Comparison of ENCODE assay signal across 16 cellular contexts in genomic region chr1:198775606-198776005, GRCh38.
DNase-seq lines count a peak whose midpoint lies in the region; ATAC-seq and TF ChIP-seq lines count a peak whose summit lies in the region.
"Had no signal": no experiment of that assay in that cellular context is flagged by ENCODE, and none has a peak within 500 bp of the region (broad histone marks: within the 10 kb centered on the region; RNA-seq: fewer than 3 reads in every experiment).

No MANE protein-coding gene starts in this region.

- in situ Hi-C loops in SK-MEL-5 (cut with HindIII; ENCODE audit: low pct_unique_long_range_greater_than_20kb, low sequenced_read_pairs): no loop called here
- in situ Hi-C loops in gastrocnemius medialis (cut with MboI; ENCODE audit: low sequenced_read_pairs in 4 of 4): no loop called here

- DNase-seq in HEK293T (ENCODE audit: extremely low spot score) (peak; percentile 23), SK-MEL-5 (ENCODE audit: low read depth, low spot score) (peak; percentile 16), fibroblast of peridontal ligament (ENCODE audit: extremely low read depth) (peak; percentile 54), gastrocnemius medialis (no peak), NCI-H2196 treated with DMSO at 0.1 percent for 48 hours (lab: John Stamatoyannopoulos, UW; ENCODE audit: unreplicated experiment) (no peak), esophagus squamous epithelium (lab: John Stamatoyannopoulos, UW) (no peak), omental fat pad (ENCODE audit: low spot score) (no peak)
- DNase-seq in stimulated activated naive CD8-positive, alpha-beta T cell treated with anti-CD3 and anti-CD28 coated beads, Interleukin-15, amount 100 ng/mL, for 72 hours: no peak
- DNase-seq: activated CD8-positive, alpha-beta memory T cell treated with anti-CD3 and anti-CD28 coated beads, Interleukin-2, amount 50 U/mL, for 4 hours; CD4-positive, alpha-beta T cell; effector CD8-positive, alpha-beta T cell; naive B cell; NCI-H2081; Peyer's patch had no signal

- H3K9me3 Mint-ChIP-seq in stimulated activated naive CD8-positive, alpha-beta T cell treated with anti-CD3 and anti-CD28 coated beads, Interleukin-15, amount 100 ng/mL, for 72 hours: no peaks in the 10 kb centered on the region
- H3K9me3 Mint-ChIP-seq: CD4-positive, alpha-beta T cell; naive B cell had no signal

- H3K9me3 ChIP-seq in gastrocnemius medialis (no peaks in the 10 kb centered on the region), esophagus squamous epithelium (no peaks in the 10 kb centered on the region)
- H3K9me3 ChIP-seq: HAP-1, Peyer's patch had no signal

- H3K4me3 Mint-ChIP-seq in stimulated activated naive CD8-positive, alpha-beta T cell treated with anti-CD3 and anti-CD28 coated beads, Interleukin-15, amount 100 ng/mL, for 72 hours: no peak overlapping the region
- H3K4me3 Mint-ChIP-seq: activated naive CD8-positive, alpha-beta T cell; CD4-positive, alpha-beta T cell; naive B cell had no signal

- intact Hi-C loops in gastrocnemius medialis (cut with DNase I; ENCODE audit: low total_unique reads) (no loop called here), esophagus squamous epithelium (cut with DNase I) (no loop called here)

- H3K27ac ChIP-seq in gastrocnemius medialis (peak overlapping the region in 3 of 4 donors; percentile 55 to 62 (median 62)), esophagus squamous epithelium (peak overlapping the region in 2 of 4 donors; percentile 51 to 66)

- no peak for TF ChIP-seq CTCF in gastrocnemius medialis (IDR thresholded peaks at IDR 0.05 in 4 of 5, conservative IDR thresholded peaks at IDR 0.05 in 1 of 5)
- TF ChIP-seq CTCF in esophagus squamous epithelium (IDR thresholded peaks at IDR 0.05): no peak
- TF ChIP-seq CTCF in omental fat pad (IDR thresholded peaks at IDR 0.05): no peak

- H3K4me1 Mint-ChIP-seq in stimulated activated naive CD8-positive, alpha-beta T cell treated with anti-CD3 and anti-CD28 coated beads, Interleukin-15, amount 100 ng/mL, for 72 hours: peaks cover 10% of the 10 kb centered on the region

- ATAC-seq in gastrocnemius medialis (no peak), omental fat pad (ENCODE audit: low FRiP score) (no peak)
- ATAC-seq in stimulated activated naive CD8-positive, alpha-beta T cell treated with anti-CD3 and anti-CD28 coated beads, Interleukin-15, amount 100 ng/mL, for 72 hours: no peak

- TF ChIP-seq POLR2A in gastrocnemius medialis (IDR thresholded peaks at IDR 0.05): no peak
- no peak for TF ChIP-seq POLR2A in esophagus squamous epithelium (IDR thresholded peaks at IDR 0.05)

- POLR2A ChIA-PET in HEK293T (lab: Yijun Ruan, JAX): interaction anchor here (1.0 kb wide), 1 partner anchor 161 kb away, joined by 4 read pairs; no protein-coding TSS in a partner anchor

- H3K27ac Mint-ChIP-seq in stimulated activated naive CD8-positive, alpha-beta T cell treated with anti-CD3 and anti-CD28 coated beads, Interleukin-15, amount 100 ng/mL, for 72 hours: no peak overlapping the region
- H3K27ac Mint-ChIP-seq: activated naive CD8-positive, alpha-beta T cell; CD4-positive, alpha-beta T cell had no signal

- no peaks in the 10 kb centered on the region for H3K27me3 ChIP-seq in gastrocnemius medialis
- H3K27me3 ChIP-seq in esophagus squamous epithelium: no peaks in the 10 kb centered on the region
- H3K27me3 ChIP-seq: Peyer's patch had no signal

- CTCF ChIA-PET in HEK293T (lab: Yijun Ruan, JAX): no interaction called here

- H3K4me3 ChIP-seq in gastrocnemius medialis (no peak overlapping the region), esophagus squamous epithelium (no peak overlapping the region)
- H3K4me3 ChIP-seq: HAP-1, Peyer's patch had no signal

- H3K36me3 ChIP-seq in gastrocnemius medialis (no peaks in the 10 kb centered on the region), esophagus squamous epithelium (no peaks in the 10 kb centered on the region)
- H3K36me3 ChIP-seq: HAP-1, Peyer's patch had no signal

- peaks cover 5 to 12% of the 10 kb centered on the region in 2 donors for H3K4me1 ChIP-seq in gastrocnemius medialis
- no peaks in the 10 kb centered on the region for H3K4me1 ChIP-seq in esophagus squamous epithelium
- H3K4me1 ChIP-seq: HAP-1, Peyer's patch had no signal

- peaks cover 15% of the 10 kb centered on the region for H3K27me3 Mint-ChIP-seq in stimulated activated naive CD8-positive, alpha-beta T cell treated with anti-CD3 and anti-CD28 coated beads, Interleukin-15, amount 100 ng/mL, for 72 hours
- H3K27me3 Mint-ChIP-seq: activated naive CD8-positive, alpha-beta T cell; CD4-positive, alpha-beta T cell; naive B cell had no signal

- 75 to 76% methylated on average over 6 of the region's 6 CpGs for WGBS in esophagus squamous epithelium, 2 donors

TF ChIP-seq in HEK293T, 16 proteins besides CTCF, POLR2A, EP300 and RAD21:
- TF ChIP-seq FOXA1 (IDR thresholded peaks at IDR 0.05) (no peak), ARNT (IDR thresholded peaks at IDR 0.05) (no peak)
TF ChIP-seq in HEK293T: peak in this region for 0.

Comparison
In these comparisons a context has a peak if more than half of its experiments do, and no peak if none do; other contexts are left out.
1. DNase-seq: peak in HEK293T (single experiment), SK-MEL-5 (single experiment) and fibroblast of peridontal ligament (single experiment); none in gastrocnemius medialis (0 of 2), stimulated activated naive CD8-positive, alpha-beta T cell treated with anti-CD3 and anti-CD28 coated beads, Interleukin-15, amount 100 ng/mL, for 72 hours (0 of 2), NCI-H2196 treated with DMSO at 0.1 percent for 48 hours (single experiment), esophagus squamous epithelium (single experiment) and omental fat pad (single experiment).